ENCODE assay signal across 8 cellular contexts in the genomic region with DNA sequence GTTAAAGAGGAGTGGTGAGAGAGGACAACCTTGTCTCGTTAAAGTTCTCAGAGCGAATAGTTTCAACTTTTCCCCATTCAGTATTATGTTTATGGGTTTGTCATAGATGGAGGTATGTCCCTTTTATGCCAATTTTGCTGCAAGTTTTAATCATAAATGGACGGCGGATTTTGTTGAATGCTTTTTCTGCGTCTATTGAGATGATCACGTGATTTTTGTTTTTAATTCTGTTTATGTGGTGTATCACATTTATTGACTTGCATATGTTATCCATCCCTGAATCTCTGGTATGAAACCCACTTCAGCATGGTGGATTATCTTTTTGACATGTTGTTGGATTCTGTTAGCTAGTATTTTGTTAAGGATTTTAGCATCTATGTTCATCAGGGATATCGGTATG.
"Had no signal": no experiment of that assay in that cellular context is flagged by ENCODE, and none has a peak within 500 bp of the region (broad histone marks: within the 10 kb centered on the region; RNA-seq: fewer than 3 reads in every experiment).

No MANE protein-coding gene starts in this region.

- DNase-seq: GDM1, GF-D8 had no signal

- ATAC-seq: GM12878 had no signal

- H3K4me3 ChIP-seq: GM12878 had no signal

- FAIRE-seq: G401.6, GM12878, GM12891, GM12892, GM18507, GM19239 had no signal
